In the genomic region with DNA sequence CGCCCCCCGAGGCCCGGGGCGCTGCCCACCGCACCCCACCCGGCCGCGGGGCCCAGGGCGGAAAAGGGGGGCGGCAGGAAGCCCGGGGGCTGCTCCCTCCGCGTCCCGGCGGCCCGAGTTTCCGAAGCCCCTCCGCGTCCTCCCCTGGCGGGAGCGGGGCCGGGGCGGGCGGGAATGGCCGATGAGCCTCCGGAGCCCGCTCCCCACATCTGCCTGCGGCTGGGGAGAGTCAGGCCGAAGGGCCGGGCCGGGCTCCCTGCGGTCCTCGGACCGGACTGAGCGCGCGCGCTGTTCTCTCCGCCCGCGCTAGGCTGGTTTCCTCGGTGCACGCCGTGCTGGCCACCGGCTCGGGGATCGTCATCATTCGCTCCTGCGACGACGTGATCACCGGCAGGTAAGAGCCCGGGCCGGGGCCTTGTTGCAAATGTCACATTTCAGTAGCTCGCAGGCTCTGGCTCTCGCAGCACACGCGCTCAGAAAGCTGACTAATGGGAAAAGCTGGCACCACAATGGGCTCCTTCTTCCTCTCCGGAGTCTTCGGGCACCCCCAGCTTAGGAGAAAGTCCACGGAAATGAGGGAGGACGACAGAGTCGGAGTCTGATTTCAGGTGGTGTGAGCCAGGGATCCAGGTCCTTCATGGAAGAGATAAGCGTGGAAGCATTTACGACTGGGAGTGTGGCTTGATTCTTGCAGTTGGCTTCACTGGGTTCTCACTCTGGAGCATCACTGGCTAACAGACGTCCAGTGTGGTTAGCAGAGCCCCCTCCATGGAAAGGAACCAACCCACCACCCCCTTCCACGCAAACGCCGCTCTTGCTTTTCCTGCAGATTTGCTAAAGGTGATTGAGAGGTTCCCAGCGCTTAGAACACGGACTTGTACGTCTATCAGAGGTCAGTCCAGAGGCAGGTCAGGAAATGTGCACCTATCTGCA, we compare ENCODE assay signal across 8 cellular contexts. TPM values are rescaled to one million over a fixed set of nuclear protein-coding genes. Genes with fewer than 3 reads are reported as not detected.
DNase-seq lines count a peak whose midpoint lies in the region; ATAC-seq and TF ChIP-seq lines count a peak whose summit lies in the region.

No MANE protein-coding gene starts in this region.

- peaks cover 53% of the 10 kb centered on the region for H3K36me3 Mint-ChIP-seq in activated T-helper 17 cell treated with anti-CD3 and anti-CD28 coated beads, Interleukin-2, amount 50 U/mL, for 72 hours (ENCODE audit: low read depth)

- in situ Hi-C loops in Caki2 (cut with HindIII; ENCODE audit: low pct_unique_long_range_greater_than_20kb, low sequenced_read_pairs): no loop called here

- peak overlapping the region; percentile 91 for H3K27ac Mint-ChIP-seq in activated T-helper 17 cell treated with anti-CD3 and anti-CD28 coated beads, Interleukin-2, amount 50 U/mL, for 72 hours

- H3K4me3 Mint-ChIP-seq in activated T-helper 17 cell treated with anti-CD3 and anti-CD28 coated beads, Interleukin-2, amount 50 U/mL, for 72 hours: peak overlapping the region; percentile 93

- peak overlapping the region; percentile 38 for H3K4me3 ChIP-seq in NB4 (ENCODE audit: low read depth, low read length)
- H3K4me3 ChIP-seq in gastroesophageal sphincter: peak overlapping the region; percentile 73 to 91
- H3K4me3 ChIP-seq in neutrophil (ENCODE audit: low read depth in 1 of 2, low read length in 1 of 2): peak overlapping the region; percentile 49 to 60

- H3K27me3 ChIP-seq in gastroesophageal sphincter: no peaks in the 10 kb centered on the region
- peaks cover 42% of the 10 kb centered on the region for H3K27me3 ChIP-seq in neutrophil

- peaks cover 0 to 24% (median 7%) of the 10 kb centered on the region in 3 donors for H3K4me1 ChIP-seq in gastroesophageal sphincter
- H3K4me1 ChIP-seq in neutrophil (ENCODE audit: control insufficient read depth in 1 of 2, insufficient read depth in 1 of 2, low read depth in 1 of 2, low read length in 1 of 2): peaks cover 19 to 20% of the 10 kb centered on the region in 2 experiments

- H3K9me3 ChIP-seq in gastroesophageal sphincter (no peaks in the 10 kb centered on the region), neutrophil (no peaks in the 10 kb centered on the region)

- H3K9me3 Mint-ChIP-seq in activated T-helper 17 cell treated with anti-CD3 and anti-CD28 coated beads, Interleukin-2, amount 50 U/mL, for 72 hours: no peaks in the 10 kb centered on the region

- TF ChIP-seq CTCF in NB4 (IDR thresholded peaks at IDR 0.05; ENCODE audit: low read depth, low read length) (no peak), gastroesophageal sphincter (IDR thresholded peaks at IDR 0.05) (no peak), neutrophil (IDR thresholded peaks at IDR 0.05) (no peak)

- H3K27ac ChIP-seq in gastroesophageal sphincter (peak overlapping the region; percentile 19 to 92 (median 89)), neutrophil (no peak overlapping the region)

- ATAC-seq in GM21619 (IDR thresholded peaks at IDR 0.05; ENCODE audit: unreplicated experiment) (peak; percentile 42), gastroesophageal sphincter (peak; percentile 57)
- ATAC-seq in activated T-helper 17 cell treated with anti-CD3 and anti-CD28 coated beads, Interleukin-2, amount 50 U/mL, for 72 hours (replicated peaks): peak; percentile 82

- DNase-seq in Caki2 (ENCODE audit: low read depth) (peak; percentile 50), NB4 (ENCODE audit: low read depth) (peak; percentile 35), NCI-H510A treated with DMSO at 0.1 percent for 48 hours (lab: John Stamatoyannopoulos, UW) (no peak), mesenteric fat pad (ENCODE audit: low spot score) (no peak)

- 25% methylated on average over 4 to 11 of the region's 72 CpGs for WGBS in gastroesophageal sphincter (ENCODE audit: low coverage in 1 of 2), 2 donors

- no peaks in the 10 kb centered on the region for H3K27me3 Mint-ChIP-seq in activated T-helper 17 cell treated with anti-CD3 and anti-CD28 coated beads, Interleukin-2, amount 50 U/mL, for 72 hours

- peaks cover 8% of the 10 kb centered on the region for H3K4me1 Mint-ChIP-seq in activated T-helper 17 cell treated with anti-CD3 and anti-CD28 coated beads, Interleukin-2, amount 50 U/mL, for 72 hours

- no peak for TF ChIP-seq POLR2A in NB4 (IDR thresholded peaks at IDR 0.05; ENCODE audit: extremely low read depth, insufficient read length)
- TF ChIP-seq POLR2A in gastroesophageal sphincter (IDR thresholded peaks at IDR 0.05): no peak

- H3K36me3 ChIP-seq in gastroesophageal sphincter (peaks cover 0 to 8% of the 10 kb centered on the region in 2 donors), neutrophil (no peaks in the 10 kb centered on the region)

- no peak for TF ChIP-seq EP300 in gastroesophageal sphincter (IDR thresholded peaks at IDR 0.05)

RNA-seq across cellular contexts. Expression of a gene that starts 0.7 kb away (rescaled TPM):
- 25.7 and 34.3 TPM in 2 replicates for total RNA-seq in Caki2 (2014; rRNA removed; shearing (Covaris generic); ENCODE audit: low replicate concordance)
- 10 to 100 TPM; 15.0 to 22.0 TPM for total RNA-seq in activated T-helper 17 cell treated with anti-CD3 and anti-CD28 coated beads, Interleukin-2, amount 50 U/mL, for 72 hours
- total RNA-seq in gastroesophageal sphincter: 10 to 100 TPM in 1 of 4 donors, 1 to 10 TPM in 3; 2.8 to 13.6 (median 7.1) TPM
- 11.5 TPM for total RNA-seq in mesenteric fat pad

RNA-seq across cellular contexts. Expression of a gene that starts 18.4 kb away (rescaled TPM):
- 2.5 and 8.4 TPM in 2 replicates for total RNA-seq in Caki2 (2014; rRNA removed; shearing (Covaris generic); ENCODE audit: low replicate concordance)
- total RNA-seq in activated T-helper 17 cell treated with anti-CD3 and anti-CD28 coated beads, Interleukin-2, amount 50 U/mL, for 72 hours: 10 to 100 TPM; 38.3 to 53.3 TPM
- total RNA-seq in gastroesophageal sphincter (10 to 100 TPM; 13.1 to 39.8 (median 30.4) TPM), mesenteric fat pad (84.7 TPM)

RNA-seq across cellular contexts. Expression of a gene that starts 19.0 kb away (rescaled TPM):
- 16.2 and 25.6 TPM in 2 replicates for total RNA-seq in Caki2 (2014; rRNA removed; shearing (Covaris generic); ENCODE audit: low replicate concordance)
- 10 to 100 TPM; 40.7 to 54.4 TPM for total RNA-seq in activated T-helper 17 cell treated with anti-CD3 and anti-CD28 coated beads, Interleukin-2, amount 50 U/mL, for 72 hours
- total RNA-seq in gastroesophageal sphincter (10 to 100 TPM; 13.9 to 21.6 (median 17.9) TPM), mesenteric fat pad (19.2 TPM)

RNA-seq across cellular contexts. Expression of a gene that starts 49.0 kb away (rescaled TPM):
- total RNA-seq in Caki2 (2014; rRNA removed; shearing (Covaris generic); ENCODE audit: low replicate concordance): 36.8 and 65.9 TPM in 2 replicates
- total RNA-seq in activated T-helper 17 cell treated with anti-CD3 and anti-CD28 coated beads, Interleukin-2, amount 50 U/mL, for 72 hours: 10 to 100 TPM; 41.5 to 59.0 TPM
- 100 to 1,000 TPM in 2 of 4 donors, 10 to 100 TPM in 2; 52.5 to 119 (median 99.3) TPM for total RNA-seq in gastroesophageal sphincter
- 43.5 TPM for total RNA-seq in mesenteric fat pad

RNA-seq across cellular contexts. Expression of a gene that starts 49.1 kb away (rescaled TPM):
- total RNA-seq in Caki2 (2014; rRNA removed; shearing (Covaris generic); ENCODE audit: low replicate concordance): 36.2 and 40.6 TPM in 2 replicates
- 10 to 100 TPM; 19.9 to 30.0 TPM for total RNA-seq in activated T-helper 17 cell treated with anti-CD3 and anti-CD28 coated beads, Interleukin-2, amount 50 U/mL, for 72 hours
- 10 to 100 TPM; 20.5 to 33.9 (median 27.8) TPM for total RNA-seq in gastroesophageal sphincter
- total RNA-seq in mesenteric fat pad: 12.7 TPM

Comparison
In these comparisons a context has a peak if more than half of its experiments do, and no peak if none do; other contexts are left out.
1. DNase-seq: peak in Caki2 (single experiment) and NB4 (single experiment); none in NCI-H510A treated with DMSO at 0.1 percent for 48 hours (single experiment) and mesenteric fat pad (single experiment).
2. Peak in every context shown above with its lines, with median percentiles within 50 percentile points of each other: ATAC-seq and H3K4me3 ChIP-seq.